In genomic region chr3:149199474-149199873, GRCh38 we compare ENCODE assay signal across 2 cellular contexts.
TF ChIP-seq lines count a peak whose summit lies in the region.

No MANE protein-coding gene starts in this region.

TF ChIP-seq in liver, 16 proteins besides CTCF, POLR2A, EP300 and RAD21:
- TF ChIP-seq, protein P1, sequence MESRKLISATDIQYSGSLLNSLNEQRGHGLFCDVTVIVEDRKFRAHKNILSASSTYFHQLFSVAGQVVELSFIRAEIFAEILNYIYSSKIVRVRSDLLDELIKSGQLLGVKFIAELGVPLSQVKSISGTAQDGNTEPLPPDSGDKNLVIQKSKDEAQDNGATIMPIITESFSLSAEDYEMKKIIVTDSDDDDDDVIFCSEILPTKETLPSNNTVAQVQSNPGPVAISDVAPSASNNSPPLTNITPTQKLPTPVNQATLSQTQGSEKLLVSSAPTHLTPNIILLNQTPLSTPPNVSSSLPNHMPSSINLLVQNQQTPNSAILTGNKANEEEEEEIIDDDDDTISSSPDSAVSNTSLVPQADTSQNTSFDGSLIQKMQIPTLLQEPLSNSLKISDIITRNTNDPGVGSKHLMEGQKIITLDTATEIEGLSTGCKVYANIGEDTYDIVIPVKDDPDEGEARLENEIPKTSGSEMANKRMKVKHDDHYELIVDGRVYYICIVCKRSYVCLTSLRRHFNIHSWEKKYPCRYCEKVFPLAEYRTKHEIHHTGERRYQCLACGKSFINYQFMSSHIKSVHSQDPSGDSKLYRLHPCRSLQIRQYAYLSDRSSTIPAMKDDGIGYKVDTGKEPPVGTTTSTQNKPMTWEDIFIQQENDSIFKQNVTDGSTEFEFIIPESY (IDR thresholded peaks at IDR 0.05), result peak; percentile 12
- no peak for TF ChIP-seq GABPA (IDR thresholded peaks at IDR 0.05 in 1 of 2, conservative IDR thresholded peaks at IDR 0.05 in 1 of 2)

TF ChIP-seq in HepG2, 621 proteins besides CTCF, POLR2A, EP300 and RAD21 (continued from another document):
- TF ChIP-seq NFIC (IDR thresholded peaks at IDR 0.05; ENCODE audit: low read length), result no peak
- no peak for TF ChIP-seq ZKSCAN8 (CRISPR knock-in tag; IDR thresholded peaks at IDR 0.05; ENCODE audit: borderline replicate concordance)
- TF ChIP-seq, protein P2, sequence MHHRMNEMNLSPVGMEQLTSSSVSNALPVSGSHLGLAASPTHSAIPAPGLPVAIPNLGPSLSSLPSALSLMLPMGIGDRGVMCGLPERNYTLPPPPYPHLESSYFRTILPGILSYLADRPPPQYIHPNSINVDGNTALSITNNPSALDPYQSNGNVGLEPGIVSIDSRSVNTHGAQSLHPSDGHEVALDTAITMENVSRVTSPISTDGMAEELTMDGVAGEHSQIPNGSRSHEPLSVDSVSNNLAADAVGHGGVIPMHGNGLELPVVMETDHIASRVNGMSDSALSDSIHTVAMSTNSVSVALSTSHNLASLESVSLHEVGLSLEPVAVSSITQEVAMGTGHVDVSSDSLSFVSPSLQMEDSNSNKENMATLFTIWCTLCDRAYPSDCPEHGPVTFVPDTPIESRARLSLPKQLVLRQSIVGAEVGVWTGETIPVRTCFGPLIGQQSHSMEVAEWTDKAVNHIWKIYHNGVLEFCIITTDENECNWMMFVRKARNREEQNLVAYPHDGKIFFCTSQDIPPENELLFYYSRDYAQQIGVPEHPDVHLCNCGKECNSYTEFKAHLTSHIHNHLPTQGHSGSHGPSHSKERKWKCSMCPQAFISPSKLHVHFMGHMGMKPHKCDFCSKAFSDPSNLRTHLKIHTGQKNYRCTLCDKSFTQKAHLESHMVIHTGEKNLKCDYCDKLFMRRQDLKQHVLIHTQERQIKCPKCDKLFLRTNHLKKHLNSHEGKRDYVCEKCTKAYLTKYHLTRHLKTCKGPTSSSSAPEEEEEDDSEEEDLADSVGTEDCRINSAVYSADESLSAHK (CRISPR knock-in tag; IDR thresholded peaks at IDR 0.05; ENCODE audit: borderline replicate concordance), result no peak
- TF ChIP-seq ZNF710 (CRISPR knock-in tag; IDR thresholded peaks at IDR 0.05; ENCODE audit: borderline replicate concordance), result no peak
- no peak for TF ChIP-seq SYNCRIP (IDR thresholded peaks at IDR 0.05; ENCODE audit: insufficient read depth, low read depth, low read length)
- TF ChIP-seq EED (CRISPR knock-in tag; IDR thresholded peaks at IDR 0.05), result no peak
- TF ChIP-seq ZZZ3 (CRISPR knock-in tag; IDR thresholded peaks at IDR 0.05; ENCODE audit: borderline replicate concordance), result no peak
- no peak for TF ChIP-seq CEBPZ (IDR thresholded peaks at IDR 0.05; ENCODE audit: low read length)
- TF ChIP-seq ZNF224 (CRISPR knock-in tag; IDR thresholded peaks at IDR 0.05), result no peak
